ENCODE assay signal across 19 cellular contexts in the genomic region with DNA sequence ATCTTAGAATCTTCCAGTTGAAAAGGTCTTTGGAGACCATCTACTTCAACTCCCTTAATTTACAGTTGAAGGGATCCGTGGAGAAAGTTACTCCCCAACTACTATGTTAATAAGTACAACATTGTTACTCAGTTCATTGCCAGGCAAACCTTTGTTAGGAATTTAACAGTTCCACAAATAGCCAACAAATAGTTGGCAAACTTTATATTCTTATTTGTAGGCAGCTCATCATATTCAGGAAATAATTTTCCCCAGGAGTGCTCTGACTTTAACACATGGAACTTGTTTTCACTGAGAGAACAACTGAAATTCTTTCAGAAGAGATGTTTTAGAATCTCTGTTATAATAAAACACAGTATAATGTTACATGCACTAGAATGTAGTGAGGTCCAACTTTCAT.
A peak's percentile ranks its signal among the peaks of the same experiment; 100 is the strongest.
DNase-seq lines count a peak whose midpoint lies in the region; TF ChIP-seq lines count a peak whose summit lies in the region.
"Had no signal": no experiment of that assay in that cellular context is flagged by ENCODE, and none has a peak within 500 bp of the region (broad histone marks: within the 10 kb centered on the region; RNA-seq: fewer than 3 reads in every experiment).

No MANE protein-coding gene starts in this region.

- H3K4me3 ChIP-seq in AG10803 (ENCODE audit: low read length): no peak overlapping the region
- peak overlapping the region; percentile 69 for H3K4me3 ChIP-seq in adipocyte (ENCODE audit: low read length)
- H3K4me3 ChIP-seq in suprapubic skin: no peak overlapping the region
- H3K4me3 ChIP-seq: BLaER1 treated with 17β-estradiol and CSF1 and Interleukin-3, amounts not matched to agents 10 nM and 100 nM; MG63; SJSA1 had no signal

- H3K9ac ChIP-seq in adipocyte (ENCODE audit: low read length): no peak overlapping the region
- H3K9ac ChIP-seq: BLaER1 treated with 17β-estradiol and CSF1 and Interleukin-3, amounts not matched to agents 10 nM and 100 nM had no signal

- H3K9me3 ChIP-seq in adipocyte (ENCODE audit: control insufficient read depth, low read length) (no peaks in the 10 kb centered on the region), suprapubic skin (no peaks in the 10 kb centered on the region)
- H3K9me3 ChIP-seq: BLaER1 treated with 17β-estradiol and CSF1 and Interleukin-3, amounts not matched to agents 10 nM and 100 nM; MG63; SJSA1 had no signal

- DNase-seq in AG10803 (ENCODE audit: low read depth) (peak; percentile 61), adipocyte (ENCODE audit: low read depth) (peak; percentile 45), fibroblast of the conjunctiva (ENCODE audit: low read depth) (peak; percentile 50), renal cortical epithelial cell (ENCODE audit: low read depth) (peak; percentile 22), AML-193 (lab: John Stamatoyannopoulos, UW) (no peak), suprapubic skin (ENCODE audit: low spot score in 2 of 2) (no peak), GF-D8 (lab: John Stamatoyannopoulos, UW) (no peak)
- DNase-seq: Calu3; CD4-positive, alpha-beta memory T cell; DMS153; Kasumi-1; MG63; NCI-H1417; NCI-H187; NCI-H2107; NCI-H446 treated with DMSO at 0.1 percent for 48 hours; NCI-H526 treated with DMSO at 0.1 percent for 48 hours had no signal

- H3K36me3 ChIP-seq in adipocyte (ENCODE audit: control insufficient read depth, insufficient read depth, low read length, severe bottlenecking) (no peaks in the 10 kb centered on the region), suprapubic skin (no peaks in the 10 kb centered on the region)
- H3K36me3 ChIP-seq: BLaER1 treated with 17β-estradiol and CSF1 and Interleukin-3, amounts not matched to agents 10 nM and 100 nM; MG63; SJSA1 had no signal

- WGBS in suprapubic skin: 12% methylated on average over 1 of the region's 1 CpG

- no peaks in the 10 kb centered on the region for H3K27me3 ChIP-seq in adipocyte (replicated peaks; ENCODE audit: control insufficient read depth, insufficient read depth, low read length)
- no peaks in the 10 kb centered on the region for H3K27me3 ChIP-seq in suprapubic skin
- H3K27me3 ChIP-seq: BLaER1 treated with 17β-estradiol and CSF1 and Interleukin-3, amounts not matched to agents 10 nM and 100 nM; MG63; SJSA1 had no signal

- TF ChIP-seq EP300 in suprapubic skin (IDR thresholded peaks at IDR 0.05): no peak

- H3K27ac ChIP-seq in suprapubic skin: no peak overlapping the region
- H3K27ac ChIP-seq: BLaER1 treated with 17β-estradiol and CSF1 and Interleukin-3, amounts not matched to agents 10 nM and 100 nM; SJSA1 had no signal

- H3K4me1 ChIP-seq in adipocyte (ENCODE audit: control insufficient read depth, insufficient read depth, low read length): peaks cover 4% of the 10 kb centered on the region
- H3K4me1 ChIP-seq in suprapubic skin: no peaks in the 10 kb centered on the region
- H3K4me1 ChIP-seq: BLaER1 treated with 17β-estradiol and CSF1 and Interleukin-3, amounts not matched to agents 10 nM and 100 nM; SJSA1 had no signal

- TF ChIP-seq POLR2A in suprapubic skin (IDR thresholded peaks at IDR 0.05): no peak

- no peak for TF ChIP-seq CTCF in AG10803 (conservative IDR thresholded peaks at IDR 0.05; ENCODE audit: low read length)
- no peak for TF ChIP-seq CTCF in suprapubic skin (IDR thresholded peaks at IDR 0.05)

Comparison
In these comparisons a context has a peak if more than half of its experiments do, and no peak if none do; other contexts are left out.
1. DNase-seq: peak in AG10803 (single experiment), adipocyte (single experiment), fibroblast of the conjunctiva (single experiment) and renal cortical epithelial cell (single experiment); none in AML-193 (0 of 2), suprapubic skin (0 of 2) and GF-D8 (single experiment).